Comparison of ENCODE assay signal across 14 cellular contexts in genomic region chr12:92933606-92934005, GRCh38.
"Had no signal": no experiment of that assay in that cellular context is flagged by ENCODE, and none has a peak within 500 bp of the region (broad histone marks: within the 10 kb centered on the region; RNA-seq: fewer than 3 reads in every experiment).

No MANE protein-coding gene starts in this region.

- H3K9me3 Mint-ChIP-seq: activated CD4-positive, alpha-beta T cell treated with anti-CD3 and anti-CD28 coated beads, Interleukin-2, amount 10 ng/mL, durations not matched to agents 24 days and 14 days; activated CD8-positive, alpha-beta T cell treated with anti-CD3 and anti-CD28 coated beads for 36 hours; activated naive CD4-positive, alpha-beta T cell treated with anti-CD3 and anti-CD28 coated beads for 36 hours; activated T-helper 17 cell treated with anti-CD3 and anti-CD28 coated beads, Interleukin-2, amount 50 U/mL, for 72 hours; natural killer cell had no signal

- H3K36me3 Mint-ChIP-seq: natural killer cell had no signal

- H3K36me3 ChIP-seq: breast epithelium, heart right ventricle, lower lobe of right lung had no signal

- H3K4me3 ChIP-seq: breast epithelium, coronary artery, heart right ventricle, lower lobe of right lung had no signal

- H3K27ac Mint-ChIP-seq: activated CD4-positive, alpha-beta T cell treated with anti-CD3 and anti-CD28 coated beads, Interleukin-2, amount 10 ng/mL, durations not matched to agents 24 days and 14 days; activated CD8-positive, alpha-beta T cell treated with anti-CD3 and anti-CD28 coated beads for 36 hours; activated naive CD4-positive, alpha-beta T cell treated with anti-CD3 and anti-CD28 coated beads for 36 hours; activated T-helper 17 cell treated with anti-CD3 and anti-CD28 coated beads, Interleukin-2, amount 50 U/mL, for 72 hours; natural killer cell had no signal

- H3K27me3 Mint-ChIP-seq: activated CD8-positive, alpha-beta T cell treated with anti-CD3 and anti-CD28 coated beads for 36 hours; activated T-helper 17 cell treated with anti-CD3 and anti-CD28 coated beads, Interleukin-2, amount 50 U/mL, for 72 hours had no signal

- H3K27me3 ChIP-seq: breast epithelium, heart right ventricle had no signal

- H3K4me3 Mint-ChIP-seq: activated CD4-positive, alpha-beta T cell treated with anti-CD3 and anti-CD28 coated beads, Interleukin-2, amount 10 ng/mL, durations not matched to agents 24 days and 14 days; activated CD8-positive, alpha-beta T cell treated with anti-CD3 and anti-CD28 coated beads for 36 hours; activated naive CD4-positive, alpha-beta T cell treated with anti-CD3 and anti-CD28 coated beads for 36 hours; activated T-helper 17 cell treated with anti-CD3 and anti-CD28 coated beads, Interleukin-2, amount 50 U/mL, for 72 hours; natural killer cell had no signal

- DNase-seq: activated CD4-positive, alpha-beta T cell treated with anti-CD3 and anti-CD28 coated beads, Interleukin-2, amount 10 ng/mL, durations not matched to agents 24 days and 14 days; activated CD8-positive, alpha-beta T cell treated with anti-CD3 and anti-CD28 coated beads for 36 hours; activated naive CD4-positive, alpha-beta T cell treated with anti-CD3 and anti-CD28 coated beads for 36 hours; activated T-cell treated with anti-CD3 and anti-CD28 coated beads, Interleukin-2, amount 50 U/mL, for 1 hour; heart right ventricle; lower lobe of right lung; natural killer cell; retina; stimulated activated naive CD4-positive, alpha-beta T cell; T-helper 1 cell; T1000 had no signal

- H3K9me3 ChIP-seq: breast epithelium, heart right ventricle, lower lobe of right lung had no signal

- H3K27ac ChIP-seq: breast epithelium, coronary artery, heart right ventricle, lower lobe of right lung had no signal

- ATAC-seq: activated CD8-positive, alpha-beta T cell treated with anti-CD3 and anti-CD28 coated beads for 36 hours; activated T-helper 17 cell treated with anti-CD3 and anti-CD28 coated beads, Interleukin-2, amount 50 U/mL, for 72 hours; heart right ventricle; lower lobe of right lung; natural killer cell had no signal
